8 cellular contexts compared by ENCODE assay signal in the genomic region with DNA sequence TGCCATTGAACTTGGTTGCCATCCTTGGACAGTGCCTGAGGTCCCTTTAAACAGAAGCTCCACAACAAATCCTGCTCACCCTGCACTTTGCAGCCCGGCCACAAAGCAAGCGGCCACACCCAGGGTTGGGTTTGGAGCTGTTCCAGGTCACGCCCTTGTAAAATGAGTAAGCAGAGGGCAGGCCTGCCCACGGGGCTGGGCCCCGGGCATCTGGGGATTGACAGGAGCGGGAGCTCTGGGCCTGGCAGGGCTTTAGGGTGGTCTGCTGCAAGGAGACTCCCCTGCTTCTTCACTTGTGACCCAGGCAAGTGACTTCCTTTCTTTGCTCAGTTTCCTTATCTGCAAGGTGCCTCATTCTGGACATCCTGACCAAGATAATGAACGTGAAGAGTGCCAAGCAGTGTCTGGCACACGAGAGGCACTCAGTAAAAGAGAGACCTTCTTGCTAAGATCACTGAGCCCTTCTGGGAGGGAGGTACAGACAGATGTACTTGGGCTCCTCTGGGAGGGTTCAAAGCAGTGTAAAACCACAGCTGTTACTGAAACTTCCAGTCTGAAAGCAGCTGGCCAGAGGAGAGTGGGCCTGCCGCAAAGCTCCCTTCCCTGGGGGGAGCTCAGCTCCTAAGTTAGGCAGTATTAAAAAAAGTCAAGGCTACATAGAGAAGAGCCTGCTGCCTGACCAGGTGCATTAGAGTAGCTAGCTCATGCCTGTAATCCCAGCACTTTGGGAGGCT. TPM values are rescaled to one million over a fixed set of nuclear protein-coding genes. Genes with fewer than 3 reads are reported as not detected.
DNase-seq lines count a peak whose midpoint lies in the region; ATAC-seq and TF ChIP-seq lines count a peak whose summit lies in the region.

No MANE protein-coding gene starts in this region.

- peaks cover 74% of the 10 kb centered on the region for H3K36me3 ChIP-seq in DOHH2 (ENCODE audit: control insufficient read depth, low read length)

- peaks cover 52% of the 10 kb centered on the region for H3F3A ChIP-seq in DOHH2 (ENCODE audit: control insufficient read depth, insufficient read depth)

- peaks cover 8% of the 10 kb centered on the region; the same call in 1 of the 2 replicates for H4K20me1 ChIP-seq in DOHH2 (ENCODE audit: control insufficient read depth, insufficient read depth, low read depth, low read length)

- H3K4me1 Mint-ChIP-seq in T-helper 17 cell, result peaks cover 71% of the 10 kb centered on the region

- no peak for TF ChIP-seq CTCF in DOHH2 (IDR thresholded peaks at IDR 0.05; ENCODE audit: low read depth, low read length, poor library complexity, severe bottlenecking)

- peak overlapping the region; percentile 84 for H3K4me3 ChIP-seq in DOHH2 (ENCODE audit: low read length)

- DNase-seq in NCI-H1105 treated with DMSO at 0.1 percent for 48 hours (lab: John Stamatoyannopoulos, UW), result peak; percentile 90
- DNase-seq in T-helper 17 cell, result peak; percentile 53 to 66 (median 55)
- peak; percentile 73 for DNase-seq in amniotic epithelial cell (ENCODE audit: low read depth)
- peak; percentile 88 for DNase-seq in kidney tubule cell (ENCODE audit: low spot score)
- DNase-seq in stimulated activated CD8-positive, alpha-beta memory T cell treated with anti-CD3 and anti-CD28 coated beads, Interleukin-12 subunit alpha, Interleukin-12 subunit beta, amount 100 ng/mL, for 24 hours (ENCODE audit: extremely low read depth), result peak; percentile 52
- DNase-seq in occipital lobe (lab: John Stamatoyannopoulos, UW), result no peak

- peaks cover 88% of the 10 kb centered on the region for H3K79me2 ChIP-seq in DOHH2 (ENCODE audit: control insufficient read depth, low read length)

- peak overlapping the region; percentile 83 for H3K4me3 Mint-ChIP-seq in T-helper 17 cell

- H3K4me2 ChIP-seq in DOHH2 (ENCODE audit: low read length), result peak overlapping the region; percentile 95

- H3K27me3 ChIP-seq in DOHH2 (ENCODE audit: control insufficient read depth, low read length), result no peaks in the 10 kb centered on the region

- H3K27ac Mint-ChIP-seq in T-helper 17 cell, result peak overlapping the region; percentile 96

- no peaks in the 10 kb centered on the region for H3K36me3 Mint-ChIP-seq in T-helper 17 cell (ENCODE audit: low read depth)

- peaks cover 77% of the 10 kb centered on the region for H3K4me1 ChIP-seq in DOHH2 (ENCODE audit: control insufficient read depth, low read length)

- no peaks in the 10 kb centered on the region for H3K9me3 ChIP-seq in DOHH2 (ENCODE audit: control insufficient read depth, insufficient read depth, low read length)
- no peaks in the 10 kb centered on the region for H3K9me3 ChIP-seq in T-helper 17 cell (ENCODE audit: control insufficient read depth, low read length, poor library complexity, severe bottlenecking)

- H3K9me2 ChIP-seq in DOHH2 (replicated peaks; ENCODE audit: control insufficient read depth, low read length), result no peaks in the 10 kb centered on the region

- ATAC-seq in GM21825 (IDR thresholded peaks at IDR 0.05; ENCODE audit: unreplicated experiment), result peak; percentile 40
- peak; percentile 67 for ATAC-seq in T-helper 17 cell

- H3K27me3 Mint-ChIP-seq in T-helper 17 cell, result no peaks in the 10 kb centered on the region

- H3K27ac ChIP-seq in DOHH2 (ENCODE audit: low read depth, low read length), result peak overlapping the region; percentile 99

RNA-seq across cellular contexts. Expression of a gene that starts 2.6 kb away (rescaled TPM):
- total RNA-seq in T-helper 17 cell (1 to 10 TPM; 5.4 TPM), occipital lobe (0.78 TPM)

RNA-seq across cellular contexts. Expression of a gene that starts 30.9 kb away (rescaled TPM):
- total RNA-seq in T-helper 17 cell (10 to 100 TPM in 1 of 2 donors, 1 to 10 TPM in 1; 8.6 to 10.7 TPM), occipital lobe (30.3 TPM)

RNA-seq across cellular contexts. Expression of a gene that starts 44.4 kb away (rescaled TPM):
- total RNA-seq in T-helper 17 cell, result 1 to 10 TPM; 1.5 to 6.4 TPM
- total RNA-seq in occipital lobe, result 10.0 TPM
